ENCODE assay signal across 2 cellular contexts in genomic region chr4:163614866-163615265, GRCh38.
TF ChIP-seq lines count a peak whose summit lies in the region.

No MANE protein-coding gene starts in this region.

TF ChIP-seq in GM23338, 12 proteins besides CTCF, POLR2A, EP300 and RAD21 (continued from another document):
- TF ChIP-seq REST (IDR thresholded peaks at IDR 0.05; ENCODE audit: unreplicated experiment) (no peak), NANOG (IDR thresholded peaks at IDR 0.05; ENCODE audit: borderline replicate concordance) (no peak), POLR2AphosphoS5 (IDR thresholded peaks at IDR 0.05; ENCODE audit: low read depth) (no peak), CREB1 (CRISPR knock-in tag; IDR thresholded peaks at IDR 0.05; ENCODE audit: low read depth) (no peak), EZH2 (IDR thresholded peaks at IDR 0.05; ENCODE audit: low read depth, unreplicated experiment) (no peak), ZNF462 (CRISPR knock-in tag; IDR thresholded peaks at IDR 0.05) (no peak), EZH2phosphoT487 (IDR thresholded peaks at IDR 0.05; ENCODE audit: unreplicated experiment) (no peak)
- TF ChIP-seq, protein P1, sequence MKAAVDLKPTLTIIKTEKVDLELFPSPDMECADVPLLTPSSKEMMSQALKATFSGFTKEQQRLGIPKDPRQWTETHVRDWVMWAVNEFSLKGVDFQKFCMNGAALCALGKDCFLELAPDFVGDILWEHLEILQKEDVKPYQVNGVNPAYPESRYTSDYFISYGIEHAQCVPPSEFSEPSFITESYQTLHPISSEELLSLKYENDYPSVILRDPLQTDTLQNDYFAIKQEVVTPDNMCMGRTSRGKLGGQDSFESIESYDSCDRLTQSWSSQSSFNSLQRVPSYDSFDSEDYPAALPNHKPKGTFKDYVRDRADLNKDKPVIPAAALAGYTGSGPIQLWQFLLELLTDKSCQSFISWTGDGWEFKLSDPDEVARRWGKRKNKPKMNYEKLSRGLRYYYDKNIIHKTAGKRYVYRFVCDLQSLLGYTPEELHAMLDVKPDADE (IDR thresholded peaks at IDR 0.05): no peak

TF ChIP-seq in WTC11, 78 proteins besides CTCF, POLR2A, EP300 and RAD21 (continued from another document):
- TF ChIP-seq AR (CRISPR knock-in tag; IDR thresholded peaks at IDR 0.05) (no peak), NR3C1 (CRISPR knock-in tag; conservative IDR thresholded peaks at IDR 0.05; ENCODE audit: low read depth) (no peak), NR2C2 (CRISPR knock-in tag; IDR thresholded peaks at IDR 0.05) (no peak), SMAD3 (CRISPR knock-in tag; IDR thresholded peaks at IDR 0.05; ENCODE audit: borderline replicate concordance) (no peak), HMGXB4 (CRISPR knock-in tag; IDR thresholded peaks at IDR 0.05) (no peak)
- TF ChIP-seq, protein P2, sequence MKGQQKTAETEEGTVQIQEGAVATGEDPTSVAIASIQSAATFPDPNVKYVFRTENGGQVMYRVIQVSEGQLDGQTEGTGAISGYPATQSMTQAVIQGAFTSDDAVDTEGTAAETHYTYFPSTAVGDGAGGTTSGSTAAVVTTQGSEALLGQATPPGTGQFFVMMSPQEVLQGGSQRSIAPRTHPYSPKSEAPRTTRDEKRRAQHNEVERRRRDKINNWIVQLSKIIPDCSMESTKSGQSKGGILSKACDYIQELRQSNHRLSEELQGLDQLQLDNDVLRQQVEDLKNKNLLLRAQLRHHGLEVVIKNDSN (CRISPR knock-in tag; IDR thresholded peaks at IDR 0.05): no peak
